In genomic region chr2:219551863-219552381, GRCh38 we compare ENCODE assay signal across 6 cellular contexts. TPM values are rescaled to one million over a fixed set of nuclear protein-coding genes. Genes with fewer than 3 reads are reported as not detected.
DNase-seq lines count a peak whose midpoint lies in the region; ATAC-seq, FAIRE-seq and TF ChIP-seq lines count a peak whose summit lies in the region.

No MANE protein-coding gene starts in this region.

- BruUV-seq in Panc1 (replicated peaks; lab: Mats Ljungman, UMichigan): no TSS peak

- CTCF ChIA-PET in Panc1 (lab: Charles Lee): interaction anchor here (0.7 kb wide), 1 partner anchor 129 kb away, joined by 14 read pairs; no protein-coding TSS in a partner anchor

- H3K27ac ChIP-seq in Panc1 (ENCODE audit: low read length) (no peak overlapping the region), vagina (no peak overlapping the region)

- TF ChIP-seq CTCF in Panc1 (IDR thresholded peaks at IDR 0.05) (no peak), vagina (IDR thresholded peaks at IDR 0.05) (no peak)

- POLR2A ChIA-PET in Panc1 (lab: Charles Lee): no interaction called here

- in situ Hi-C loops in Panc1 (cut with HindIII; ENCODE audit: low pct_unique_long_range_greater_than_20kb, low sequenced_read_pairs): no loop called here

- peaks cover 3% of the 10 kb centered on the region; the same call in 1 of the 2 replicates for H3K4me1 ChIP-seq in Panc1 (ENCODE audit: control insufficient read depth, insufficient read depth, low read length)
- peaks cover 23% of the 10 kb centered on the region for H3K4me1 ChIP-seq in vagina

- intact Hi-C loops in Panc1 (cut with micrococcal nuclease; ENCODE audit: unreplicated experiment) (no loop called here), vagina (cut with DNase I) (no loop called here)

- no peak for FAIRE-seq in urothelium cell line (lab: Jason Lieb, UNC)

- no peaks in the 10 kb centered on the region for H3K9me3 ChIP-seq in Panc1 (ENCODE audit: control insufficient read depth, insufficient read depth, low read depth, low read length)
- H3K9me3 ChIP-seq in vagina: no peaks in the 10 kb centered on the region

- peak; percentile 67 for DNase-seq in activated effector memory CD4-positive, alpha-beta T cell treated with anti-CD3 and anti-CD28 coated beads, Interleukin-2, amount 50 U/mL, for 16 hours
- no peak for DNase-seq in activated effector memory CD4-positive, alpha-beta T cell treated with Interleukin-2 at 50 U/mL for 16 hours
- DNase-seq in Panc1 (ENCODE audit: low read depth, low spot score) (no peak), vagina (ENCODE audit: extremely low spot score in 2 of 2) (no peak), urothelium cell line (ENCODE audit: low spot score) (no peak)

- H3K27me3 ChIP-seq in Panc1 (ENCODE audit: control insufficient read depth, insufficient read depth, low read length) (no peaks in the 10 kb centered on the region), vagina (no peaks in the 10 kb centered on the region)

- H3K4me3 ChIP-seq in Panc1 (ENCODE audit: low read depth in 2 of 2, low read length in 2 of 2): peak overlapping the region; percentile 51 to 64
- H3K4me3 ChIP-seq in iPS-11a (ENCODE audit: low read depth, low read length): peak overlapping the region; percentile 63
- peak overlapping the region; percentile 53 to 69 for H3K4me3 ChIP-seq in vagina

- H3K36me3 ChIP-seq in Panc1 (ENCODE audit: control insufficient read depth, insufficient read depth, low read length) (no peaks in the 10 kb centered on the region), vagina (no peaks in the 10 kb centered on the region)

- TF ChIP-seq POLR2A in vagina (IDR thresholded peaks at IDR 0.05): no peak

- peak; percentile 43 for ATAC-seq in Panc1

RNA-seq across cellular contexts. Expression of gene TMEM198, which starts 8.1 kb away (rescaled TPM):
- total RNA-seq in Panc1 (2021; ENCODE audit: unreplicated experiment) (2.3 TPM), vagina (1.5 TPM)
- 3.5 TPM for polyA plus RNA-seq in Panc1 (2012; ENCODE audit: insufficient read length)

RNA-seq across cellular contexts. Expression of gene CHPF, which starts 8.3 kb away (rescaled TPM):
- total RNA-seq in Panc1 (2021; ENCODE audit: unreplicated experiment) (17.5 TPM), vagina (41.5 TPM)
- 30.7 TPM for polyA plus RNA-seq in Panc1 (2012; ENCODE audit: insufficient read length)

RNA-seq across cellular contexts. Expression of gene OBSL1, which starts 19.4 kb away (rescaled TPM):
- total RNA-seq in Panc1 (2021; ENCODE audit: unreplicated experiment): 25.5 TPM
- 53.9 TPM for polyA plus RNA-seq in Panc1 (2012; ENCODE audit: insufficient read length)
- 53.0 TPM for total RNA-seq in vagina

RNA-seq across cellular contexts. Expression of gene INHA, which starts 20.2 kb away (rescaled TPM):
- total RNA-seq in Panc1 (2021; ENCODE audit: unreplicated experiment): 1.2 TPM
- polyA plus RNA-seq in Panc1 (2012; ENCODE audit: insufficient read length): 2.3 TPM
- 0.74 TPM for total RNA-seq in vagina

RNA-seq across cellular contexts. Expression of gene ASIC4, which starts 37.6 kb away (rescaled TPM):
- total RNA-seq in Panc1 (2021; ENCODE audit: unreplicated experiment) (0.21 TPM), vagina (not detected)
- polyA plus RNA-seq in Panc1 (2012; ENCODE audit: insufficient read length): not detected
